ENCODE assay signal across 1 cellular context in genomic region chr1:51325878-51326755, GRCh38.
A peak's percentile ranks its signal among the peaks of the same experiment; 100 is the strongest.
TF ChIP-seq lines count a peak whose summit lies in the region.

No MANE protein-coding gene starts in this region.

TF ChIP-seq in K562, 482 proteins besides CTCF, POLR2A, EP300 and RAD21 (continued from another document and continues in another):
- TF ChIP-seq FOXO4 (CRISPR knock-in tag; IDR thresholded peaks at IDR 0.05) (0 out of 2 replicates have a peak, but pooled peaks have one; percentile 2), ZNF197 (CRISPR knock-in tag; IDR thresholded peaks at IDR 0.05; ENCODE audit: low read depth) (0 out of 2 replicates have a peak, but pooled peaks have one; percentile 25), KDM5B (IDR thresholded peaks at IDR 0.05; ENCODE audit: insufficient replicate concordance, low read depth, low read length) (peak; percentile 28), PTRF (tag; IDR thresholded peaks at IDR 0.05) (no peak), MTF1 (CRISPR knock-in tag; IDR thresholded peaks at IDR 0.05; ENCODE audit: borderline replicate concordance) (no peak), L3MBTL2 (IDR thresholded peaks at IDR 0.05) (peak; percentile 74), ARNT (IDR thresholded peaks at IDR 0.05) (no peak), HDGF (IDR thresholded peaks at IDR 0.05) (no peak), FOXP1 (CRISPR knock-in tag; IDR thresholded peaks at IDR 0.05) (no peak), MLX (CRISPR knock-in tag; conservative IDR thresholded peaks at IDR 0.05) (no peak), CHAMP1 (IDR thresholded peaks at IDR 0.05) (no peak), HLTF (IDR thresholded peaks at IDR 0.05) (no peak), EGR1 (conservative IDR thresholded peaks at IDR 0.05) (peak; percentile 91), ATF4 (CRISPR knock-in tag; IDR thresholded peaks at IDR 0.05) (0 out of 2 replicates have a peak, but pooled peaks have one; percentile 5), FOXA3 (CRISPR knock-in tag; conservative IDR thresholded peaks at IDR 0.05 in 1 of 2, IDR thresholded peaks at IDR 0.05 in 1 of 2) (no peak), ZNF830 (CRISPR knock-in tag; IDR thresholded peaks at IDR 0.05) (no peak), RCOR1 (IDR thresholded peaks at IDR 0.05; ENCODE audit: borderline replicate concordance in 1 of 2, low read depth in 2 of 2, low read length in 2 of 2) (peak in 1 of 2 experiments; percentile 17; a peak in 1 of 4 replicates), CREB1 (IDR thresholded peaks at IDR 0.05) (no peak), CREB1 (CRISPR knock-in tag; IDR thresholded peaks at IDR 0.05) (no peak), RAD51 (IDR thresholded peaks at IDR 0.05; ENCODE audit: borderline replicate concordance, low read depth) (no peak), MAFK (IDR thresholded peaks at IDR 0.05; ENCODE audit: low read length) (no peak), ZNF639 (CRISPR knock-in tag; conservative IDR thresholded peaks at IDR 0.05 in 1 of 2, IDR thresholded peaks at IDR 0.05 in 1 of 2) (peak in 1 of 2 experiments; percentile 41; a peak in 1 of 4 replicates), SIRT6 (IDR thresholded peaks at IDR 0.05; ENCODE audit: low read depth, low read length) (no peak), CREBBP (IDR thresholded peaks at IDR 0.05; ENCODE audit: low read depth, low read length) (no peak), ZNF3 (CRISPR knock-in tag; IDR thresholded peaks at IDR 0.05) (no peak), ZBTB5 (IDR thresholded peaks at IDR 0.05) (no peak), ZNF561 (CRISPR knock-in tag; conservative IDR thresholded peaks at IDR 0.05) (no peak), ZNF24 (IDR thresholded peaks at IDR 0.05) (no peak), JUN (IDR thresholded peaks at IDR 0.05; ENCODE audit: borderline replicate concordance, low read depth, low read length) (no peak), JUN (CRISPR knock-in tag; IDR thresholded peaks at IDR 0.05; ENCODE audit: borderline replicate concordance) (no peak)
- TF ChIP-seq, protein P1, sequence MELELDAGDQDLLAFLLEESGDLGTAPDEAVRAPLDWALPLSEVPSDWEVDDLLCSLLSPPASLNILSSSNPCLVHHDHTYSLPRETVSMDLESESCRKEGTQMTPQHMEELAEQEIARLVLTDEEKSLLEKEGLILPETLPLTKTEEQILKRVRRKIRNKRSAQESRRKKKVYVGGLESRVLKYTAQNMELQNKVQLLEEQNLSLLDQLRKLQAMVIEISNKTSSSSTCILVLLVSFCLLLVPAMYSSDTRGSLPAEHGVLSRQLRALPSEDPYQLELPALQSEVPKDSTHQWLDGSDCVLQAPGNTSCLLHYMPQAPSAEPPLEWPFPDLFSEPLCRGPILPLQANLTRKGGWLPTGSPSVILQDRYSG (tag; conservative IDR thresholded peaks at IDR 0.05; ENCODE audit: low read depth): no peak
- TF ChIP-seq, protein P2, sequence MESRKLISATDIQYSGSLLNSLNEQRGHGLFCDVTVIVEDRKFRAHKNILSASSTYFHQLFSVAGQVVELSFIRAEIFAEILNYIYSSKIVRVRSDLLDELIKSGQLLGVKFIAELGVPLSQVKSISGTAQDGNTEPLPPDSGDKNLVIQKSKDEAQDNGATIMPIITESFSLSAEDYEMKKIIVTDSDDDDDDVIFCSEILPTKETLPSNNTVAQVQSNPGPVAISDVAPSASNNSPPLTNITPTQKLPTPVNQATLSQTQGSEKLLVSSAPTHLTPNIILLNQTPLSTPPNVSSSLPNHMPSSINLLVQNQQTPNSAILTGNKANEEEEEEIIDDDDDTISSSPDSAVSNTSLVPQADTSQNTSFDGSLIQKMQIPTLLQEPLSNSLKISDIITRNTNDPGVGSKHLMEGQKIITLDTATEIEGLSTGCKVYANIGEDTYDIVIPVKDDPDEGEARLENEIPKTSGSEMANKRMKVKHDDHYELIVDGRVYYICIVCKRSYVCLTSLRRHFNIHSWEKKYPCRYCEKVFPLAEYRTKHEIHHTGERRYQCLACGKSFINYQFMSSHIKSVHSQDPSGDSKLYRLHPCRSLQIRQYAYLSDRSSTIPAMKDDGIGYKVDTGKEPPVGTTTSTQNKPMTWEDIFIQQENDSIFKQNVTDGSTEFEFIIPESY (CRISPR knock-in tag; IDR thresholded peaks at IDR 0.05): no peak
- TF ChIP-seq, protein P3, sequence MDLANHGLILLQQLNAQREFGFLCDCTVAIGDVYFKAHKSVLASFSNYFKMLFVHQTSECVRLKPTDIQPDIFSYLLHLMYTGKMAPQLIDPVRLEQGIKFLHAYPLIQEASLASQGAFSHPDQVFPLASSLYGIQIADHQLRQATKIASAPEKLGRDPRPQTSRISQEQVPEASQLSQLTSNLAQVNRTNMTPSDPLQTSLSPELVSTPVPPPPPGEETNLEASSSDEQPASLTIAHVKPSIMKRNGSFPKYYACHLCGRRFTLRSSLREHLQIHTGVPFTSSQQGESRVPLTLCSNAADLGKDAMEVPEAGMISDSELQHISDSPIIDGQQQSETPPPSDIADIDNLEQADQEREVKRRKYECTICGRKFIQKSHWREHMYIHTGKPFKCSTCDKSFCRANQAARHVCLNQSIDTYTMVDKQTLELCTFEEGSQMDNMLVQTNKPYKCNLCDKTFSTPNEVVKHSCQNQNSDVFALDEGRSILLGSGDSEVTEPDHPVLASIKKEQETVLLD (IDR thresholded peaks at IDR 0.05): 0 out of 2 replicates have a peak, but pooled peaks have one; percentile 29
